In genomic region chr9:97388721-97389238, GRCh38 we compare ENCODE assay signal across 9 cellular contexts. TPM values are rescaled to one million over a fixed set of nuclear protein-coding genes. Genes with fewer than 3 reads are reported as not detected.
DNase-seq lines count a peak whose midpoint lies in the region; ATAC-seq and TF ChIP-seq lines count a peak whose summit lies in the region.
"Had no signal": no experiment of that assay in that cellular context is flagged by ENCODE, and none has a peak within 500 bp of the region (broad histone marks: within the 10 kb centered on the region; RNA-seq: fewer than 3 reads in every experiment).

No MANE protein-coding gene starts in this region.

- H3K27me3 ChIP-seq in aorta (ENCODE audit: control insufficient read depth in 1 of 2, insufficient read depth in 2 of 2, low read length in 1 of 2): no peaks in the 10 kb centered on the region
- H3K27me3 ChIP-seq in gastrocnemius medialis: peaks cover 0 to 19% (median 3%) of the 10 kb centered on the region in 3 donors

- intact Hi-C loops in aorta (cut with DNase I): no loop called here
- intact Hi-C loops in gastrocnemius medialis (cut with DNase I; ENCODE audit: low total_unique reads): no loop called here

- peaks cover 53% of the 10 kb centered on the region for H3K27me3 Mint-ChIP-seq in activated naive CD4-positive, alpha-beta T cell treated with anti-CD3 and anti-CD28 coated beads, Interleukin-2, amount 10 ng/mL, durations not matched to agents 7 days and 5 days

- H3K27ac Mint-ChIP-seq in activated naive CD4-positive, alpha-beta T cell treated with anti-CD3 and anti-CD28 coated beads, Interleukin-2, amount 10 ng/mL, durations not matched to agents 7 days and 5 days: no peak overlapping the region
- H3K27ac Mint-ChIP-seq: immature natural killer cell had no signal

- TF ChIP-seq CTCF in gastrocnemius medialis (IDR thresholded peaks at IDR 0.05 in 4 of 5, conservative IDR thresholded peaks at IDR 0.05 in 1 of 5): no peak

- H3K27ac ChIP-seq in aorta (ENCODE audit: low read depth in 1 of 2, low read length in 2 of 2): no peak overlapping the region
- no peak overlapping the region for H3K27ac ChIP-seq in gastrocnemius medialis

- no peak for TF ChIP-seq POLR2A in gastrocnemius medialis (IDR thresholded peaks at IDR 0.05)
- no peak for TF ChIP-seq POLR2A in erythroblast (IDR thresholded peaks at IDR 0.05; ENCODE audit: low read length)

- 57 to 58% methylated on average over 5 of the region's 5 CpGs for WGBS in aorta, 2 donors

- H3K4me3 ChIP-seq in aorta (ENCODE audit: low read length in 2 of 2): no peak overlapping the region
- H3K4me3 ChIP-seq in gastrocnemius medialis: no peak overlapping the region

- H3K4me1 ChIP-seq in aorta (ENCODE audit: control insufficient read depth in 1 of 2, insufficient read depth in 2 of 2, low read length in 2 of 2) (no peaks in the 10 kb centered on the region), gastrocnemius medialis (peaks cover 0 to 6% of the 10 kb centered on the region in 2 donors)

- H3K9me3 ChIP-seq in aorta (ENCODE audit: control insufficient read depth, low read length) (no peaks in the 10 kb centered on the region), gastrocnemius medialis (no peaks in the 10 kb centered on the region)

- peak; percentile 24 for DNase-seq in GF-D8 (lab: John Stamatoyannopoulos, UW)
- peak; percentile 32 for DNase-seq in activated naive CD4-positive, alpha-beta T cell treated with anti-CD3 and anti-CD28 coated beads, Interleukin-2, amount 10 ng/mL, durations not matched to agents 7 days and 5 days
- no peak for DNase-seq in 8988T
- no peak for DNase-seq in aorta
- no peak for DNase-seq in gastrocnemius medialis
- no peak for DNase-seq in erythroblast (lab: John Stamatoyannopoulos, UW)

- CTCF ChIA-PET in activated naive CD4-positive, alpha-beta T cell treated with anti-CD3 and anti-CD28 coated beads, Interleukin-2, amount 10 ng/mL, durations not matched to agents 7 days and 5 days (lab: Charles Lee): interaction anchor here (1.3 to 5.3 kb wide), 6 partner anchors 11 to 532 kb away, joined by 4 to 56 read pairs (median 25); no protein-coding TSS in a partner anchor

- in situ Hi-C loops in gastrocnemius medialis (cut with MboI; ENCODE audit: low sequenced_read_pairs in 4 of 4): loop anchor here in 1 of 4 donors (25.0 kb wide), 1 partner anchor 526 kb away; the partner anchor contains the start of gene ZNF782

- H3K36me3 ChIP-seq in aorta (ENCODE audit: control insufficient read depth in 1 of 2, insufficient read depth in 2 of 2, low read length in 1 of 2) (no peaks in the 10 kb centered on the region), gastrocnemius medialis (no peaks in the 10 kb centered on the region)

- H3K36me3 Mint-ChIP-seq in activated naive CD4-positive, alpha-beta T cell treated with anti-CD3 and anti-CD28 coated beads, Interleukin-2, amount 10 ng/mL, durations not matched to agents 7 days and 5 days: no peaks in the 10 kb centered on the region
- H3K36me3 Mint-ChIP-seq: immature natural killer cell had no signal

- H3K4me1 Mint-ChIP-seq in activated naive CD4-positive, alpha-beta T cell treated with anti-CD3 and anti-CD28 coated beads, Interleukin-2, amount 10 ng/mL, durations not matched to agents 7 days and 5 days: peaks cover 16% of the 10 kb centered on the region

- ATAC-seq in GM19351 (IDR thresholded peaks at IDR 0.05; ENCODE audit: unreplicated experiment) (peak; percentile 75), HG03196 (IDR thresholded peaks at IDR 0.05; ENCODE audit: unreplicated experiment) (peak; percentile 64), aorta (ENCODE audit: low FRiP score) (no peak), gastrocnemius medialis (no peak)

- no peak overlapping the region for H3K4me3 Mint-ChIP-seq in activated naive CD4-positive, alpha-beta T cell treated with anti-CD3 and anti-CD28 coated beads, Interleukin-2, amount 10 ng/mL, durations not matched to agents 7 days and 5 days
- H3K4me3 Mint-ChIP-seq: immature natural killer cell had no signal

- H3K9me3 Mint-ChIP-seq in activated naive CD4-positive, alpha-beta T cell treated with anti-CD3 and anti-CD28 coated beads, Interleukin-2, amount 10 ng/mL, durations not matched to agents 7 days and 5 days: no peaks in the 10 kb centered on the region
- H3K9me3 Mint-ChIP-seq: immature natural killer cell had no signal

RNA-seq across cellular contexts. Expression of gene TDRD7, which starts 23.1 kb away (rescaled TPM):
- 10 to 100 TPM; 17.0 to 17.6 TPM for total RNA-seq in aorta
- polyA plus RNA-seq in aorta: 10 to 100 TPM in 1 of 2 donors, 1 to 10 TPM in 1; 8.0 to 10.0 TPM
- 1 to 10 TPM; 2.9 to 5.7 (median 3.5) TPM for total RNA-seq in gastrocnemius medialis

Comparison
In these comparisons a context has a peak if more than half of its experiments do, and no peak if none do; other contexts are left out.
1. DNase-seq: peak in GF-D8 (single experiment) and activated naive CD4-positive, alpha-beta T cell treated with anti-CD3 and anti-CD28 coated beads, Interleukin-2, amount 10 ng/mL, durations not matched to agents 7 days and 5 days (single experiment); none in 8988T (single experiment), aorta (0 of 2), gastrocnemius medialis (0 of 2) and erythroblast (0 of 2).
2. ATAC-seq: peak in GM19351 (single experiment) and HG03196 (single experiment); none in aorta (single experiment) and gastrocnemius medialis (0 of 2).